2 cellular contexts compared by ENCODE assay signal in genomic region chr21:32566990-32567389, GRCh38.
TF ChIP-seq lines count a peak whose summit lies in the region.

No MANE protein-coding gene starts in this region.

TF ChIP-seq in HEK293, 187 proteins besides CTCF, POLR2A, EP300 and RAD21 (continues in another document):
- 0 out of 2 replicates have a peak, but pooled peaks have one; percentile 18 for TF ChIP-seq ZNF19 (tag by site-specific recombination; IDR thresholded peaks at IDR 0.05; ENCODE audit: low read depth)
- TF ChIP-seq REST (tag by site-specific recombination; IDR thresholded peaks at IDR 0.05), result peak; percentile 42; the same call in 1 of the 2 replicates
- TF ChIP-seq ZNF623 (tag by site-specific recombination; IDR thresholded peaks at IDR 0.05), result peak; percentile 79
- peak; percentile 69 for TF ChIP-seq ZNF529 (tag by site-specific recombination; IDR thresholded peaks at IDR 0.05; ENCODE audit: insufficient replicate concordance)
- no peak for TF ChIP-seq ZSCAN16 (tag by site-specific recombination; IDR thresholded peaks at IDR 0.05)
- TF ChIP-seq ZNF791 (tag by site-specific recombination; IDR thresholded peaks at IDR 0.05), result no peak
- no peak for TF ChIP-seq ZFP37 (tag by site-specific recombination; IDR thresholded peaks at IDR 0.05)
- peak; percentile 98 for TF ChIP-seq ZNF394 (tag by site-specific recombination; IDR thresholded peaks at IDR 0.05; ENCODE audit: borderline replicate concordance)
- TF ChIP-seq ZNF426 (tag by site-specific recombination; IDR thresholded peaks at IDR 0.05), result peak; percentile 91
- TF ChIP-seq ZNF776 (tag by site-specific recombination; IDR thresholded peaks at IDR 0.05; ENCODE audit: borderline replicate concordance), result no peak
- TF ChIP-seq ZNF324 (tag by site-specific recombination; IDR thresholded peaks at IDR 0.05), result no peak
- no peak for TF ChIP-seq SP7 (tag by site-specific recombination; IDR thresholded peaks at IDR 0.05)
- 0 out of 2 replicates have a peak, but pooled peaks have one; percentile 23 for TF ChIP-seq ZNF580 (tag by site-specific recombination; IDR thresholded peaks at IDR 0.05)
- TF ChIP-seq ZNF366 (tag by site-specific recombination; conservative IDR thresholded peaks at IDR 0.05), result no peak
- TF ChIP-seq ZNF555 (tag by site-specific recombination; conservative IDR thresholded peaks at IDR 0.05), result peak; percentile 81
- TF ChIP-seq ZNF266 (tag by site-specific recombination; IDR thresholded peaks at IDR 0.05; ENCODE audit: low read depth), result 0 out of 2 replicates have a peak, but pooled peaks have one; percentile 57
- 0 out of 2 replicates have a peak, but pooled peaks have one; percentile 20 for TF ChIP-seq ZNF18 (tag by site-specific recombination; IDR thresholded peaks at IDR 0.05)
- no peak for TF ChIP-seq ZNF747 (tag by site-specific recombination; IDR thresholded peaks at IDR 0.05)
- no peak for TF ChIP-seq SETDB1 (IDR thresholded peaks at IDR 0.05; ENCODE audit: insufficient read length, low read length)
- 0 out of 2 replicates have a peak, but pooled peaks have one; percentile 52 for TF ChIP-seq ZNF629 (tag by site-specific recombination; IDR thresholded peaks at IDR 0.05)
- TF ChIP-seq ZNF530 (tag by site-specific recombination; IDR thresholded peaks at IDR 0.05; ENCODE audit: low read depth), result 0 out of 2 replicates have a peak, but pooled peaks have one; percentile 16
- TF ChIP-seq ZNF211 (tag by site-specific recombination; IDR thresholded peaks at IDR 0.05; ENCODE audit: low read depth), result no peak
- TF ChIP-seq ZNF16 (tag by site-specific recombination; IDR thresholded peaks at IDR 0.05; ENCODE audit: low read depth), result no peak
- peak; percentile 30; the same call in 1 of the 2 replicates for TF ChIP-seq ZNF654 (tag by site-specific recombination; IDR thresholded peaks at IDR 0.05; ENCODE audit: low read depth)
- TF ChIP-seq ZXDB (tag by site-specific recombination; IDR thresholded peaks at IDR 0.05), result peak; percentile 56; the same call in 1 of the 2 replicates
- TF ChIP-seq ZFP3 (tag by site-specific recombination; IDR thresholded peaks at IDR 0.05; ENCODE audit: low read depth), result 0 out of 2 replicates have a peak, but pooled peaks have one; percentile 19
- 0 out of 2 replicates have a peak, but pooled peaks have one; percentile 34 for TF ChIP-seq ZNF558 (tag by site-specific recombination; IDR thresholded peaks at IDR 0.05)
- peak; percentile 77; the same call in 1 of the 2 replicates for TF ChIP-seq ZNF560 (tag by site-specific recombination; IDR thresholded peaks at IDR 0.05; ENCODE audit: borderline replicate concordance)
- TF ChIP-seq ZBTB8A (tag by site-specific recombination; IDR thresholded peaks at IDR 0.05), result peak; percentile 69

TF ChIP-seq in H1, 55 proteins besides CTCF, POLR2A, EP300 and RAD21 (continued from another document):
- TF ChIP-seq SIN3A (conservative IDR thresholded peaks at IDR 0.05 in 1 of 2, IDR thresholded peaks at IDR 0.05 in 1 of 2; ENCODE audit: low read depth in 1 of 2, low read length in 2 of 2), result no peak
- TF ChIP-seq FOSL1 (IDR thresholded peaks at IDR 0.05; ENCODE audit: insufficient read depth, low read depth, low read length), result no peak
- no peak for TF ChIP-seq TBP (IDR thresholded peaks at IDR 0.05; ENCODE audit: low read depth, low read length)
- TF ChIP-seq USF2 (IDR thresholded peaks at IDR 0.05; ENCODE audit: low read length), result no peak
- TF ChIP-seq GABPA (IDR thresholded peaks at IDR 0.05; ENCODE audit: borderline replicate concordance, insufficient read depth, low read length), result no peak
- no peak for TF ChIP-seq RXRA (IDR thresholded peaks at IDR 0.05; ENCODE audit: insufficient read depth, low read depth, low read length)
- no peak for TF ChIP-seq BRCA1 (IDR thresholded peaks at IDR 0.05; ENCODE audit: low read depth, low read length)
- no peak for TF ChIP-seq BACH1 (IDR thresholded peaks at IDR 0.05; ENCODE audit: low read length)
- no peak for TF ChIP-seq SP4 (IDR thresholded peaks at IDR 0.05; ENCODE audit: low read length)
- TF ChIP-seq TCF12 (IDR thresholded peaks at IDR 0.05; ENCODE audit: low read depth, low read length), result no peak
- TF ChIP-seq SUZ12 (IDR thresholded peaks at IDR 0.05; ENCODE audit: low read length), result no peak
- TF ChIP-seq MAX (IDR thresholded peaks at IDR 0.05), result no peak
- TF ChIP-seq HDAC2 (IDR thresholded peaks at IDR 0.05; ENCODE audit: borderline replicate concordance in 1 of 2, low read depth in 2 of 2, low read length in 2 of 2), result no peak
- no peak for TF ChIP-seq CHD7 (IDR thresholded peaks at IDR 0.05; ENCODE audit: insufficient replicate concordance, low read length)
- no peak for TF ChIP-seq GTF2F1 (IDR thresholded peaks at IDR 0.05; ENCODE audit: borderline replicate concordance, low read depth, low read length)
- no peak for TF ChIP-seq SRF (IDR thresholded peaks at IDR 0.05; ENCODE audit: low read depth, low read length)
- no peak for TF ChIP-seq POU5F1 (IDR thresholded peaks at IDR 0.05; ENCODE audit: low read depth, low read length)
- TF ChIP-seq ATF3 (IDR thresholded peaks at IDR 0.05; ENCODE audit: insufficient read depth, low read depth, low read length), result no peak
TF ChIP-seq in H1: peak in this region for 0.
